In the genomic region with DNA sequence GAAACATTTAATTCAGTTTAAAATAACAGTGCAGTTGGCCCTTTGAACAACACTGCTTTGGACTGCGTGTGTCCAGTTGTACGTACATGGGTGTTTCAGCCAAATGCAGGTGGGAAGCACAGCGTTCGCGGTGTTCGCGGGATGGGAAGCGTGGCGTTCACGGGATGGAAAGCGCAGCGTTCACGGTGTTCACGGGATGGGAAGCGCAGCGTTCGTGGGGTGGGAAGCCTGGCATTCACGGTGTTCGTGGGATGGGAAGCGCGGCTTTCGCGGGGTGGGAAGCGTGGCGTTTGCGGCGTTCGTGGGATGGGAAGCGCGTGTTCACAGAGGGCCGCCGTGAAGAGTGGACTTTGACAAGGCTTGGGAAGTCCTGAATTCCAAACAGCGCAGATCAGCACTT, we compare ENCODE assay signal across 26 cellular contexts. TPM values are rescaled to one million over a fixed set of nuclear protein-coding genes. Genes with fewer than 3 reads are reported as not detected.
DNase-seq lines count a peak whose midpoint lies in the region; ATAC-seq, FAIRE-seq and TF ChIP-seq lines count a peak whose summit lies in the region.
"Had no signal": no experiment of that assay in that cellular context is flagged by ENCODE, and none has a peak within 500 bp of the region (broad histone marks: within the 10 kb centered on the region; RNA-seq: fewer than 3 reads in every experiment).

No MANE protein-coding gene starts in this region.

- H4K8ac ChIP-seq in H9 (replicated peaks; ENCODE audit: insufficient read length, low read depth, low read length) = no peak overlapping the region
- H4K8ac ChIP-seq in neuronal stem cell (ENCODE audit: low read depth, low read length) = no peak overlapping the region

- no peak overlapping the region for H2AK5ac ChIP-seq in H9 (ENCODE audit: insufficient read length, low read length)
- no peak overlapping the region for H2AK5ac ChIP-seq in neuronal stem cell (ENCODE audit: low read depth, low read length)

- DNase-seq in Right ventricle myocardium superior (peak; percentile 5), left cardiac atrium (no peak), H9 (no peak), GM12878 (ENCODE audit: low read depth, low spot score) (no peak), neuronal stem cell (ENCODE audit: low spot score) (no peak), small intestine (no peak), MV-4-11 (lab: John Stamatoyannopoulos, UW) (no peak)
- DNase-seq: ACHN; BE2C; C1 segment of cervical spinal cord; CD4-positive, CD25-positive, alpha-beta regulatory T cell; CD8-positive, alpha-beta memory T cell; COR-L47; DMS 273 treated with DMSO at 0.1 percent for 48 hours; DMS53; DND-41; EL; GM23248; HFFc6 had no signal

- no peak for TF ChIP-seq RAD21 in GM12878 (IDR thresholded peaks at IDR 0.05; ENCODE audit: insufficient read depth, low read depth, low read length)

- no peaks in the 10 kb centered on the region for H4K20me1 ChIP-seq in H9 (ENCODE audit: control insufficient read depth, insufficient read depth, insufficient read length)
- no peaks in the 10 kb centered on the region for H4K20me1 ChIP-seq in GM12878 (ENCODE audit: control insufficient read depth, insufficient read depth)

- H3K4me3 Mint-ChIP-seq in H9 = no peak overlapping the region
- H3K4me3 Mint-ChIP-seq: CD4-positive, CD25-positive, alpha-beta regulatory T cell; HFFc6; IgD-negative memory B cell had no signal

- H3K27me3 Mint-ChIP-seq in H9 (ENCODE audit: low read depth) = no peaks in the 10 kb centered on the region
- H3K27me3 Mint-ChIP-seq: CD4-positive, CD25-positive, alpha-beta regulatory T cell; CD8-positive, alpha-beta memory T cell; IgD-negative memory B cell had no signal

- no peak overlapping the region for H2AFZ ChIP-seq in H9 (ENCODE audit: low read length)
- no peak overlapping the region for H2AFZ ChIP-seq in GM12878 (ENCODE audit: control insufficient read depth, low read depth, low read length)
- H2AFZ ChIP-seq in neuronal stem cell (ENCODE audit: low read length) = no peak overlapping the region
- H2AFZ ChIP-seq: GM23248 had no signal

- H3K4me2 ChIP-seq in H9 (ENCODE audit: insufficient read depth, insufficient read length, low read length) (no peak overlapping the region), GM12878 (ENCODE audit: control insufficient read depth, insufficient read depth) (no peak overlapping the region), neuronal stem cell (ENCODE audit: insufficient read depth, low read length, poor library complexity, severe bottlenecking) (no peak overlapping the region)

- H2BK12ac ChIP-seq in H9 (ENCODE audit: insufficient read length, low read depth, low read length) (no peak overlapping the region), neuronal stem cell (ENCODE audit: low read length) (no peak overlapping the region)

- H3K4me1 Mint-ChIP-seq in H9 = no peaks in the 10 kb centered on the region

- ATAC-seq in Right ventricle myocardium superior (ENCODE audit: poor library complexity) (no peak), left cardiac atrium (no peak), GM12878 (no peak), HG03354 (IDR thresholded peaks at IDR 0.05; ENCODE audit: poor library complexity, severe bottlenecking, unreplicated experiment) (no peak)
- ATAC-seq: HCT116 had no signal

- intact Hi-C loops in Right ventricle myocardium superior (cut with DNase I) = no loop called here
- intact Hi-C loops in left cardiac atrium (cut with DNase I) = no loop called here
- intact Hi-C loops in GM12878 (cut with micrococcal nuclease; ENCODE audit: unreplicated experiment) = no loop called here

- no peak for TF ChIP-seq CTCF in H9 (conservative IDR thresholded peaks at IDR 0.05)
- TF ChIP-seq CTCF in GM12878 (IDR thresholded peaks at IDR 0.05 in 2 of 3, conservative IDR thresholded peaks at IDR 0.05 in 1 of 3; ENCODE audit: control insufficient read depth in 2 of 3, extremely low read depth in 1 of 3, insufficient read depth in 1 of 3, low read depth in 3 of 3, low read length in 3 of 3) = no peak

- no peak overlapping the region for H3T11ph ChIP-seq in H9 (ENCODE audit: low read length)

- WGBS in H9 (ENCODE audit: extremely low coverage, insufficient read length, low lambda C conversion rate) = 100% methylated on average over 3 of the region's 33 CpGs
- WGBS in GM12878 (ENCODE audit: insufficient coverage, insufficient replicate concordance, low lambda C conversion rate, missing lambda C conversion rate) = 94% methylated on average over 11 of the region's 33 CpGs
- WGBS in neuronal stem cell (ENCODE audit: extremely low coverage in 2 of 2, insufficient read length in 2 of 2, insufficient replicate concordance in 1 of 2), 2 donors = 100% methylated on average over 4 of the region's 33 CpGs; no CpG with 5 or more reads in 1 of the 2 donors
- 96 to 97% (median 96%) methylated on average over 33 of the region's 33 CpGs for WGBS in small intestine, 3 donors

- H3K4ac ChIP-seq in H9 (ENCODE audit: low read depth, low read length) (no peak overlapping the region), neuronal stem cell (ENCODE audit: low read length) (no peak overlapping the region)

- H2BK5ac ChIP-seq in H9 (ENCODE audit: insufficient read length, low read length) (no peak overlapping the region), neuronal stem cell (ENCODE audit: low read length) (no peak overlapping the region)

- H3K18ac ChIP-seq in H9 (ENCODE audit: insufficient read length, low read depth, low read length) (no peak overlapping the region), neuronal stem cell (ENCODE audit: low read length) (peak overlapping the region; percentile 30)

- in situ Hi-C loops in GM12878 (cut with MboI) = no loop called here

- SMC1A ChIA-PET in GM12878 (lab: Charles Lee; ENCODE audit: uncharacterized antibody, unreplicated experiment) = no interaction called here

- peaks cover 11% of the 10 kb centered on the region for H3K9me3 ChIP-seq in H9 (ENCODE audit: control insufficient read depth, low read depth, low read length)
- peaks cover 19% of the 10 kb centered on the region for H3K9me3 ChIP-seq in GM12878 (replicated peaks; ENCODE audit: control insufficient read depth, insufficient read depth, low read length)
- H3K9me3 ChIP-seq in neuronal stem cell (replicated peaks in 1 of 2; ENCODE audit: control insufficient read depth in 2 of 2, insufficient read depth in 1 of 2, low read depth in 1 of 2, low read length in 2 of 2) = peaks cover 33 to 47% of the 10 kb centered on the region in 2 donors
- H3K9me3 ChIP-seq in small intestine (ENCODE audit: control insufficient read depth, low read depth) = peaks cover 7% of the 10 kb centered on the region
- H3K9me3 ChIP-seq: BE2C had no signal

- peaks cover 30 to 36% of the 10 kb centered on the region in 2 experiments for H3K36me3 ChIP-seq in GM12878 (ENCODE audit: control insufficient read depth in 2 of 2, insufficient read depth in 2 of 2, low read length in 1 of 2)
- peaks cover 34 to 93% of the 10 kb centered on the region in 2 donors for H3K36me3 ChIP-seq in neuronal stem cell (replicated peaks in 1 of 2; ENCODE audit: control insufficient read depth in 2 of 2, insufficient read depth in 2 of 2, low read length in 2 of 2)
- peaks cover 25 to 40% of the 10 kb centered on the region in 2 donors for H3K36me3 ChIP-seq in small intestine (ENCODE audit: control insufficient read depth in 2 of 2, insufficient read depth in 2 of 2, low read length in 2 of 2)

- H2BK20ac ChIP-seq in H9 (ENCODE audit: low read depth, low read length, poor library complexity, severe bottlenecking) = no peak overlapping the region

- RAD21 ChIA-PET in GM12878 (lab: Charles Lee; ENCODE audit: unreplicated experiment) = no interaction called here

- no peak overlapping the region for H3K9ac ChIP-seq in H9 (ENCODE audit: extremely low read depth, insufficient read length, low read length)
- H3K9ac ChIP-seq in GM12878 (ENCODE audit: control insufficient read depth, insufficient read depth, low read length) = no peak overlapping the region
- no peak overlapping the region for H3K9ac ChIP-seq in neuronal stem cell (ENCODE audit: low read depth, low read length, poor library complexity)
- H3K9ac ChIP-seq: GM23248 had no signal

- no peak overlapping the region for H3K27ac ChIP-seq in H9 (ENCODE audit: insufficient read length, low read depth, low read length)
- no peak overlapping the region for H3K27ac ChIP-seq in GM12878 (ENCODE audit: control insufficient read depth, insufficient read depth)
- H3K27ac ChIP-seq in neuronal stem cell (replicated peaks; ENCODE audit: low read length) = no peak overlapping the region
- no peak overlapping the region for H3K27ac ChIP-seq in small intestine (ENCODE audit: low read depth in 1 of 2, low read length in 1 of 2)
- H3K27ac ChIP-seq: GM23248 had no signal

- H3K36me3 Mint-ChIP-seq in H9 (ENCODE audit: insufficient read depth in 1 of 3, low read depth in 3 of 3) = peaks cover 50 to 78% (median 74%) of the 10 kb centered on the region in 3 experiments

- no peaks in the 10 kb centered on the region for H3K4me1 ChIP-seq in H9 (ENCODE audit: insufficient read depth, low read length)
- H3K4me1 ChIP-seq in GM12878 (ENCODE audit: control insufficient read depth, insufficient read depth, low read length) = no peaks in the 10 kb centered on the region
- no peaks in the 10 kb centered on the region for H3K4me1 ChIP-seq in neuronal stem cell (ENCODE audit: control insufficient read depth in 2 of 2, insufficient read depth in 1 of 2, low read depth in 1 of 2, low read length in 2 of 2)
- no peaks in the 10 kb centered on the region for H3K4me1 ChIP-seq in small intestine (ENCODE audit: control insufficient read depth in 2 of 2, insufficient read depth in 1 of 2, low read depth in 1 of 2, low read length in 1 of 2)
- H3K4me1 ChIP-seq: BE2C had no signal

- H3K27me3 ChIP-seq in H9 (ENCODE audit: insufficient read depth, low read length) = no peaks in the 10 kb centered on the region
- no peaks in the 10 kb centered on the region for H3K27me3 ChIP-seq in GM12878 (replicated peaks in 1 of 2; ENCODE audit: control insufficient read depth in 2 of 2, insufficient read depth in 2 of 2, low read length in 1 of 2)
- no peaks in the 10 kb centered on the region for H3K27me3 ChIP-seq in neuronal stem cell (ENCODE audit: control insufficient read depth in 3 of 3, insufficient read depth in 3 of 3, low read depth in 1 of 3, low read length in 3 of 3)
- H3K27me3 ChIP-seq in small intestine (ENCODE audit: control insufficient read depth in 2 of 2, insufficient read depth in 2 of 2, low read length in 2 of 2) = no peaks in the 10 kb centered on the region
- H3K27me3 ChIP-seq: BE2C had no signal

- no peaks in the 10 kb centered on the region; the same call in 1 of the 2 replicates for H3K79me2 ChIP-seq in H9 (ENCODE audit: insufficient read depth, low read length)
- no peaks in the 10 kb centered on the region for H3K79me2 ChIP-seq in GM12878 (ENCODE audit: control insufficient read depth, insufficient read depth, low read length)

- H2BK120ac ChIP-seq in H9 (ENCODE audit: low read depth, low read length, poor library complexity, severe bottlenecking) = no peak overlapping the region
- H2BK120ac ChIP-seq in neuronal stem cell (ENCODE audit: low read depth, low read length) = no peak overlapping the region

- H3K23me2 ChIP-seq in H9 (ENCODE audit: insufficient read length, low read depth, low read length, poor library complexity, severe bottlenecking) = no peaks in the 10 kb centered on the region

- POLR2A ChIA-PET in GM12878 (lab: Charles Lee) = no interaction called here

- CTCF ChIA-PET in GM12878 (lab: Yijun Ruan, JAX) = no interaction called here

- no peak overlapping the region for H3K23ac ChIP-seq in H9 (ENCODE audit: insufficient read length, low read depth, low read length)
- H3K23ac ChIP-seq in neuronal stem cell (ENCODE audit: low read depth, low read length, poor library complexity) = no peak overlapping the region

- no peak overlapping the region for H3K56ac ChIP-seq in H9 (ENCODE audit: insufficient read length, low read depth, low read length)

- H3K79me1 ChIP-seq in H9 (ENCODE audit: insufficient read depth, low read depth, low read length, poor library complexity, severe bottlenecking) (peaks cover 2% of the 10 kb centered on the region), neuronal stem cell (ENCODE audit: low read depth, low read length) (peaks cover 3% of the 10 kb centered on the region)

- BruUV-seq in GM12878 (replicated peaks; lab: Mats Ljungman, UMichigan) = TSS peak; percentile 19

- FAIRE-seq in GM12878 (lab: Jason Lieb, UNC) (no peak), small intestine (lab: Jason Lieb, UNC) (no peak)
- FAIRE-seq: A204.1, GM19239, H54, HTR-8/SVneo had no signal

- no peak for TF ChIP-seq EP300 in GM12878 (IDR thresholded peaks at IDR 0.05; ENCODE audit: borderline replicate concordance in 1 of 2, control insufficient read depth in 1 of 2, low read depth in 2 of 2, low read length in 2 of 2)

- no peak overlapping the region for H4K91ac ChIP-seq in H9 (ENCODE audit: insufficient read length, low read depth, low read length)
- H4K91ac ChIP-seq in neuronal stem cell (ENCODE audit: low read depth, low read length, poor library complexity) = no peak overlapping the region

- TF ChIP-seq POLR2A in GM12878 (IDR thresholded peaks at IDR 0.05; ENCODE audit: low read depth, low read length) = no peak

- H3K9me3 Mint-ChIP-seq in H9 = peaks cover 5 to 12% of the 10 kb centered on the region in 2 experiments; a peak in 3 of 5 replicates

- H2BK15ac ChIP-seq in H9 (ENCODE audit: low read depth, low read length) (no peak overlapping the region), neuronal stem cell (ENCODE audit: low read length) (no peak overlapping the region)

- H3K27ac Mint-ChIP-seq in H9 = peak overlapping the region in 2 of 3 experiments; percentile 9 to 77; a peak in 3 of 7 replicates
- H3K27ac Mint-ChIP-seq: CD4-positive, CD25-positive, alpha-beta regulatory T cell; CD8-positive, alpha-beta memory T cell; HFFc6; IgD-negative memory B cell had no signal

- H3K4me3 ChIP-seq in GM12878 (no peak overlapping the region), neuronal stem cell (ENCODE audit: low read length in 2 of 2) (peak overlapping the region in 1 of 2 donors; percentile 5), small intestine (ENCODE audit: low read depth in 1 of 2, low read length in 2 of 2) (no peak overlapping the region)
- H3K4me3 ChIP-seq: GM23248 had no signal

- H3K14ac ChIP-seq in H9 (ENCODE audit: insufficient read depth, low read length) (no peak overlapping the region), neuronal stem cell (ENCODE audit: low read length) (no peak overlapping the region)

- no peak overlapping the region for H4K5ac ChIP-seq in H9 (ENCODE audit: insufficient read length, low read depth, low read length)

RNA-seq across cellular contexts. Expression of a gene that starts 47.6 kb away (rescaled TPM):
- total RNA-seq in Right ventricle myocardium superior (8.7 TPM), left cardiac atrium (10 to 100 TPM in 1 of 2 donors, 1 to 10 TPM in 1; 9.7 to 11.7 TPM), H9 (2021) (31.9 and 33.7 TPM in 2 replicates), GM12878 (2014; rRNA removed) (22.1 and 23.8 TPM in 2 replicates), GM12878 (2014; rRNA removed; fragmentation: Illumina TruSeq; extraction: Trizol) (7.3 and 8.0 TPM in 2 replicates), GM12878 (2021) (30.4 and 31.3 TPM in 2 replicates)
- 25.6 and 26.8 TPM in 2 replicates for total RNA-seq in GM12878 (2013; cell fraction: nucleolus; rRNA removed)
- polyA plus RNA-seq in GM12878 (2011; ENCODE audit: low read depth) = 5.9 TPM
- polyA plus RNA-seq in GM12878 (2011; rRNA removed) (4.9 and 9.5 TPM in 2 replicates), GM12878 (2014; fragmentation: Illumina TruSeq; extraction: Trizol) (1.9 and 6.0 TPM in 2 replicates), GM12878 (2014; fragmentation: Nextera tagmentation; extraction: Ambion mirVana) (1 to 10 TPM in 1 of 2 experiments, under 1 TPM in 1; 0.32 to 1.6 TPM), GM12878 (2014; rRNA removed) (16.7 and 19.3 TPM in 2 replicates), GM12878 (2016; fragmentation: Nextera tagmentation; extraction: Ambion mirVana) (10 to 100 TPM in 1 of 2 experiments, 1 to 10 TPM in 1; 4.2 to 13.9 TPM), small intestine (10 to 100 TPM; 14.9 to 20.1 (median 17.3) TPM)
- polyA plus RNA-seq in GM12878 (2011; cell fraction: cytosol; rRNA removed) = 9.0 and 10.2 TPM in 2 replicates
- 37.1 and 48.0 TPM in 2 replicates for polyA plus RNA-seq in GM12878 (2011; cell fraction: nucleus; rRNA removed)
- polyA plus RNA-seq in GM12878 (2012) = 12.2 and 14.2 TPM in 2 replicates
- polyA minus RNA-seq in GM12878 (2011; rRNA and poly(A)+ RNA removed) = 13.9 and 14.8 TPM in 2 replicates
- 5.6 and 10.0 TPM in 2 replicates for polyA minus RNA-seq in GM12878 (2011; cell fraction: cytosol; rRNA and poly(A)+ RNA removed)
- 17.0 and 31.8 TPM in 2 replicates for polyA minus RNA-seq in GM12878 (2011; cell fraction: nucleus; rRNA and poly(A)+ RNA removed)
- polyA plus RNA-seq in neuronal stem cell (2013, experiment 1 of 2) = 10.5 TPM
- polyA plus RNA-seq in neuronal stem cell (2013, experiment 2 of 2) = 11.0 TPM
